21 cellular contexts compared by ENCODE assay signal in genomic region chr7:151859948-151860685, GRCh38. TPM values are rescaled to one million over a fixed set of nuclear protein-coding genes. Genes with fewer than 3 reads are reported as not detected.
DNase-seq lines count a peak whose midpoint lies in the region; ATAC-seq, FAIRE-seq and TF ChIP-seq lines count a peak whose summit lies in the region.
"Had no signal": no experiment of that assay in that cellular context is flagged by ENCODE, and none has a peak within 500 bp of the region (broad histone marks: within the 10 kb centered on the region; RNA-seq: fewer than 3 reads in every experiment).

No MANE protein-coding gene starts in this region.

- H3K36me3 ChIP-seq in BLaER1 (no peaks in the 10 kb centered on the region), kidney (ENCODE audit: control insufficient read depth in 1 of 2, insufficient read depth in 2 of 2, low read length in 2 of 2) (no peaks in the 10 kb centered on the region), osteoblast (ENCODE audit: insufficient read depth, low read length) (no peaks in the 10 kb centered on the region)
- H3K36me3 ChIP-seq: HAP-1 had no signal

- POLR2A ChIA-PET in activated CD4-positive, alpha-beta T cell treated with anti-CD3 and anti-CD28 coated beads for 36 hours (lab: Charles Lee) = no interaction called here

- H4K20me1 ChIP-seq in BLaER1 = peaks cover 8% of the 10 kb centered on the region; the same call in 1 of the 2 replicates
- H4K20me1 ChIP-seq in osteoblast (ENCODE audit: insufficient read depth, low read length) = no peaks in the 10 kb centered on the region

- no peaks in the 10 kb centered on the region for H3K79me2 ChIP-seq in osteoblast (ENCODE audit: insufficient read depth, low read length)

- H3K9ac ChIP-seq in BLaER1 (no peak overlapping the region), kidney (ENCODE audit: low read length in 2 of 2) (no peak overlapping the region)

- intact Hi-C loops in kidney (cut with DNase I) = no loop called here
- intact Hi-C loops in activated CD4-positive, alpha-beta T cell treated with anti-CD3 and anti-CD28 coated beads for 36 hours (cut with DNase I, micrococcal nuclease) = no loop called here

- TF ChIP-seq CTCF in kidney (IDR thresholded peaks at IDR 0.05; ENCODE audit: borderline replicate concordance, extremely low read depth, insufficient read depth) (no peak), osteoblast (IDR thresholded peaks at IDR 0.05; ENCODE audit: extremely low read depth, low read depth, low read length) (no peak)

- CTCF ChIA-PET in activated CD4-positive, alpha-beta T cell treated with anti-CD3 and anti-CD28 coated beads for 36 hours (lab: Charles Lee) = interaction anchor here (0.6 to 1.0 kb wide), 2 partner anchors 9 to 23 kb away, joined by 3 read pairs; no protein-coding TSS in a partner anchor

- no peak overlapping the region for H2AFZ ChIP-seq in osteoblast (ENCODE audit: low read length)

- H3K27ac ChIP-seq in BLaER1 = no peak overlapping the region
- H3K27ac ChIP-seq in kidney (ENCODE audit: low read depth in 2 of 2, low read length in 2 of 2) = no peak overlapping the region
- no peak overlapping the region for H3K27ac ChIP-seq in osteoblast (ENCODE audit: low read depth, low read length)
- H3K27ac ChIP-seq: 22Rv1, A549 had no signal

- H3K4me1 ChIP-seq in BLaER1 (peaks cover 36% of the 10 kb centered on the region), kidney (ENCODE audit: control insufficient read depth in 1 of 2, insufficient read depth in 1 of 2, low read depth in 1 of 2, low read length in 2 of 2) (peaks cover 0 to 10% of the 10 kb centered on the region in 2 donors), osteoblast (ENCODE audit: insufficient read depth, low read length) (no peaks in the 10 kb centered on the region)
- H3K4me1 ChIP-seq: A549, HAP-1 had no signal

- H3K9me3 Mint-ChIP-seq in activated CD4-positive, alpha-beta T cell treated with anti-CD3 and anti-CD28 coated beads for 36 hours (ENCODE audit: low read depth) = no peaks in the 10 kb centered on the region
- H3K9me3 Mint-ChIP-seq: CD8-positive, alpha-beta memory T cell had no signal

- peak; percentile 49 for DNase-seq in activated effector memory CD4-positive, alpha-beta T cell treated with anti-CD3 and anti-CD28 coated beads, Interleukin-2, amount 50 U/mL, for 16 hours
- DNase-seq in activated effector memory CD4-positive, alpha-beta T cell treated with Interleukin-2 at 50 U/mL for 16 hours = no peak
- DNase-seq in kidney = peak; percentile 43
- DNase-seq in osteoblast (ENCODE audit: insufficient read length, low spot score, missing footprints) = peak; percentile 57
- DNase-seq in OCI-M1 (lab: John Stamatoyannopoulos, UW) = no peak
- DNase-seq in activated CD4-positive, alpha-beta T cell treated with anti-CD3 and anti-CD28 coated beads for 36 hours = no peak
- DNase-seq: AML-193, COR-L47, DMS 273 treated with DMSO at 0.1 percent for 48 hours, DMS53, DND-41, EL had no signal

- peak overlapping the region; percentile 71 for H3K4me2 ChIP-seq in BLaER1
- H3K4me2 ChIP-seq in osteoblast (ENCODE audit: insufficient read depth, low read length) = no peak overlapping the region
- H3K4me2 ChIP-seq: A549 had no signal

- no peaks in the 10 kb centered on the region for H3K27me3 Mint-ChIP-seq in activated CD4-positive, alpha-beta T cell treated with anti-CD3 and anti-CD28 coated beads for 36 hours

- H3K27me3 ChIP-seq in BLaER1 (no peaks in the 10 kb centered on the region), osteoblast (ENCODE audit: insufficient read depth, low read length) (peaks cover 8% of the 10 kb centered on the region)

- no peak overlapping the region for H3K4me3 ChIP-seq in BLaER1
- H3K4me3 ChIP-seq in kidney (ENCODE audit: low read length in 2 of 2) = no peak overlapping the region
- H3K4me3 ChIP-seq in osteoblast (ENCODE audit: insufficient read depth, low read length) = no peak overlapping the region
- H3K4me3 ChIP-seq: A549, GM12878, HAP-1 had no signal

- no peak overlapping the region for H3K27ac Mint-ChIP-seq in activated CD4-positive, alpha-beta T cell treated with anti-CD3 and anti-CD28 coated beads for 36 hours

- FAIRE-seq in kidney (lab: Jason Lieb, UNC) = no peak
- FAIRE-seq: A549, GM12878, GM19239, H1 had no signal

- H3K36me3 Mint-ChIP-seq in activated CD4-positive, alpha-beta T cell treated with anti-CD3 and anti-CD28 coated beads for 36 hours (ENCODE audit: low read depth) = no peaks in the 10 kb centered on the region

- no peak for ATAC-seq in GM18873 (IDR thresholded peaks at IDR 0.05; ENCODE audit: low FRiP score, unreplicated experiment)
- ATAC-seq in activated CD4-positive, alpha-beta T cell treated with anti-CD3 and anti-CD28 coated beads for 36 hours = no peak
- ATAC-seq: A549, GM12878 had no signal

- peaks cover 11% of the 10 kb centered on the region for H3K4me1 Mint-ChIP-seq in activated CD4-positive, alpha-beta T cell treated with anti-CD3 and anti-CD28 coated beads for 36 hours

- no peak overlapping the region for H3K4me3 Mint-ChIP-seq in activated CD4-positive, alpha-beta T cell treated with anti-CD3 and anti-CD28 coated beads for 36 hours
- H3K4me3 Mint-ChIP-seq: CD8-positive, alpha-beta memory T cell had no signal

- H3K9me3 ChIP-seq in BLaER1 (no peaks in the 10 kb centered on the region), kidney (ENCODE audit: control insufficient read depth in 1 of 2, low read length in 2 of 2) (no peaks in the 10 kb centered on the region), osteoblast (ENCODE audit: low read depth, low read length) (no peaks in the 10 kb centered on the region)
- H3K9me3 ChIP-seq: A549, HAP-1 had no signal

RNA-seq across cellular contexts. Expression of gene PRKAG2, which starts 16.8 kb away (rescaled TPM):
- total RNA-seq in kidney (40.7 TPM), osteoblast (20.6 TPM in 2 replicates)
- polyA plus RNA-seq in kidney (ENCODE audit: insufficient read depth, low read depth, low replicate concordance) = 40.9 TPM
- 10 to 100 TPM; 19.6 to 21.5 TPM for total RNA-seq in activated CD4-positive, alpha-beta T cell treated with anti-CD3 and anti-CD28 coated beads for 36 hours

Comparison
In these comparisons a context has a peak if more than half of its experiments do, and no peak if none do; other contexts are left out.
1. DNase-seq: peak in activated effector memory CD4-positive, alpha-beta T cell treated with anti-CD3 and anti-CD28 coated beads, Interleukin-2, amount 50 U/mL, for 16 hours (single experiment), kidney (single experiment) and osteoblast (single experiment); none in activated effector memory CD4-positive, alpha-beta T cell treated with Interleukin-2 at 50 U/mL for 16 hours (single experiment), OCI-M1 (single experiment) and activated CD4-positive, alpha-beta T cell treated with anti-CD3 and anti-CD28 coated beads for 36 hours (single experiment).